ENCODE assay signal across 23 cellular contexts in the genomic region with DNA sequence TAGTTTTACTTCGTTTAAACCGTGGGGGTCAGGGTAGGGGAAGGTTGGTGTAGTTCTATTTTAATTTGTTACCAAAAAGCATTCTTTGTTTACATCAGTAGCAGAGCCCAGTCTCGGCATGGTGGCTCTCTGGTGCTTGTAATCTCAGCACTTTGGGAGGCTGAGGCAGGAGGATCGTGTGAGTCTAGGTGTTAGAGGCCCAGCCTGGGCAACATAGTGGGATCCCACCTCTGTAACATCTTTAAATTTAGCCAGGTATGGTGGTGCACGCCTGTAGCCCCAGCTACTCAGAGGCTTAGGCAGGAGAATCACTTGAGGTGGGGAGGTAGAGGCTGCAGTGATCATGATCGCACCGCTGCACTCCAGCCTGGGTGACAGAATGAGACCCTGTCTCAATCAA. TPM values are rescaled to one million over a fixed set of nuclear protein-coding genes. Genes with fewer than 3 reads are reported as not detected.
A peak's percentile ranks its signal among the peaks of the same experiment; 100 is the strongest.
DNase-seq lines count a peak whose midpoint lies in the region; ATAC-seq, FAIRE-seq and TF ChIP-seq lines count a peak whose summit lies in the region.
"Had no signal": no experiment of that assay in that cellular context is flagged by ENCODE, and none has a peak within 500 bp of the region (broad histone marks: within the 10 kb centered on the region; RNA-seq: fewer than 3 reads in every experiment).

No MANE protein-coding gene starts in this region.

- H3K27ac Mint-ChIP-seq in T-helper 1 cell treated with Interleukin-12 subunit alpha and Interleukin-12 subunit beta and Interleukin-4 antibody, amounts not matched to agents 30 μg/mL and 1 μg/mL, for 36 hours = no peak overlapping the region
- peak overlapping the region; percentile 11 to 95 (median 82) for H3K27ac Mint-ChIP-seq in naive B cell
- no peak overlapping the region for H3K27ac Mint-ChIP-seq in type B pancreatic cell
- H3K27ac Mint-ChIP-seq: CD4-positive, alpha-beta T cell had no signal

- no peak overlapping the region for H3K4me3 ChIP-seq in K562
- H3K4me3 ChIP-seq: HAP-1, SJSA1 had no signal

- H3K27ac ChIP-seq in K562 (ENCODE audit: extremely low read depth, low read depth, low read length) = no peak overlapping the region
- H3K27ac ChIP-seq: 22Rv1, SJSA1 had no signal

- H2AFZ ChIP-seq in K562 (ENCODE audit: low read depth, low read length) = no peak overlapping the region

- no peaks in the 10 kb centered on the region for H3K36me3 ChIP-seq in K562 (ENCODE audit: control insufficient read depth, insufficient read depth, low read length)
- H3K36me3 ChIP-seq: HAP-1, SJSA1 had no signal

- BruUV-seq in K562 (replicated peaks; lab: Mats Ljungman, UMichigan) = no TSS peak

- ATAC-seq in K562 (no peak), naive B cell (ENCODE audit: low read depth in 2 of 2) (no peak), GM21825 (IDR thresholded peaks at IDR 0.05; ENCODE audit: unreplicated experiment) (no peak), HG03442 (IDR thresholded peaks at IDR 0.05; ENCODE audit: unreplicated experiment) (no peak)

- H3K27me3 Mint-ChIP-seq in T-helper 1 cell treated with Interleukin-12 subunit alpha and Interleukin-12 subunit beta and Interleukin-4 antibody, amounts not matched to agents 30 μg/mL and 1 μg/mL, for 36 hours (ENCODE audit: low read depth) = peaks cover 27% of the 10 kb centered on the region
- H3K27me3 Mint-ChIP-seq in naive B cell (peaks cover 0 to 9% (median under 1%) of the 10 kb centered on the region in 3 donors), type B pancreatic cell (peaks cover 8% of the 10 kb centered on the region)

- H3K4me1 Mint-ChIP-seq in T-helper 1 cell treated with Interleukin-12 subunit alpha and Interleukin-12 subunit beta and Interleukin-4 antibody, amounts not matched to agents 30 μg/mL and 1 μg/mL, for 36 hours (ENCODE audit: low read depth) = peaks cover 4% of the 10 kb centered on the region
- H3K4me1 Mint-ChIP-seq in naive B cell = peaks cover 14 to 27% (median 25%) of the 10 kb centered on the region in 3 donors
- H3K4me1 Mint-ChIP-seq in type B pancreatic cell (ENCODE audit: unreplicated experiment) = no peaks in the 10 kb centered on the region

- no peaks in the 10 kb centered on the region for H3K9me1 ChIP-seq in K562 (ENCODE audit: control insufficient read depth, insufficient read depth, low read length)

- H3K9me3 Mint-ChIP-seq in T-helper 1 cell treated with Interleukin-12 subunit alpha and Interleukin-12 subunit beta and Interleukin-4 antibody, amounts not matched to agents 30 μg/mL and 1 μg/mL, for 36 hours = no peaks in the 10 kb centered on the region
- H3K9me3 Mint-ChIP-seq in naive B cell = peaks cover 0 to 2% (median 0%) of the 10 kb centered on the region in 7 donors
- no peaks in the 10 kb centered on the region for H3K9me3 Mint-ChIP-seq in type B pancreatic cell
- H3K9me3 Mint-ChIP-seq: CD4-positive, alpha-beta T cell had no signal

- H3K4me3 Mint-ChIP-seq in T-helper 1 cell treated with Interleukin-12 subunit alpha and Interleukin-12 subunit beta and Interleukin-4 antibody, amounts not matched to agents 30 μg/mL and 1 μg/mL, for 36 hours = peak overlapping the region; percentile 37
- H3K4me3 Mint-ChIP-seq in naive B cell (peak overlapping the region in 5 of 8 donors; percentile 54 to 81 (median 78)), type B pancreatic cell (peak overlapping the region; percentile 51)

- intact Hi-C loops in K562 (cut with micrococcal nuclease) = no loop called here

- no peak for TF ChIP-seq POLR2A in K562 (conservative IDR thresholded peaks at IDR 0.05)

- H4K20me1 ChIP-seq in K562 (replicated peaks; ENCODE audit: control insufficient read depth, insufficient read depth, low read length) = no peaks in the 10 kb centered on the region

- H3K9me3 ChIP-seq in K562 (replicated peaks; ENCODE audit: control insufficient read depth, insufficient read depth, low read depth, low read length) = no peaks in the 10 kb centered on the region
- H3K9me3 ChIP-seq: Caco-2, HAP-1, SJSA1 had no signal

- no peaks in the 10 kb centered on the region for H3K36me3 Mint-ChIP-seq in T-helper 1 cell treated with Interleukin-12 subunit alpha and Interleukin-12 subunit beta and Interleukin-4 antibody, amounts not matched to agents 30 μg/mL and 1 μg/mL, for 36 hours (ENCODE audit: low read depth)
- H3K36me3 Mint-ChIP-seq in naive B cell (no peaks in the 10 kb centered on the region), type B pancreatic cell (no peaks in the 10 kb centered on the region)

- POLR2A ChIA-PET in K562 (lab: Yijun Ruan, JAX) = no interaction called here

- DNase-seq in T-helper 1 cell = no peak
- no peak for DNase-seq in K562 (ENCODE audit: extremely low read depth in 1 of 4, low spot score in 3 of 4)
- no peak for DNase-seq in naive B cell
- DNase-seq in type B pancreatic cell (ENCODE audit: extremely low spot score, unreplicated experiment) = no peak
- DNase-seq in germinal center (ENCODE audit: low spot score) = no peak
- DNase-seq: Caco-2; CD4-positive, alpha-beta T cell; DMS153; GF-D8; Karpas-422; NCI-H1417 treated with DMSO at 0.1 percent for 48 hours; NCI-H187 treated with DMSO at 0.1 percent for 48 hours; NCI-H226; NCI-H524; NCI-H82 had no signal

- no peak for TF ChIP-seq RAD21 in K562 (CRISPR knock-in tag; conservative IDR thresholded peaks at IDR 0.05 in 1 of 2, IDR thresholded peaks at IDR 0.05 in 1 of 2)

- CTCF ChIA-PET in K562 (lab: Yijun Ruan, JAX; ENCODE audit: low intra/inter-chr PET ratio) = no interaction called here

- in situ Hi-C loops in K562 (cut with MboI) = no loop called here

- no peaks in the 10 kb centered on the region for H3K27me3 ChIP-seq in K562 (ENCODE audit: control insufficient read depth in 2 of 2, insufficient read depth in 2 of 2, low read length in 2 of 2)

- no peak for TF ChIP-seq EP300 in K562 (IDR thresholded peaks at IDR 0.05; ENCODE audit: low read length)

- H3K79me2 ChIP-seq in K562 (ENCODE audit: control insufficient read depth, insufficient read depth, low read length) = no peaks in the 10 kb centered on the region

- no peak overlapping the region for H3K4me2 ChIP-seq in K562 (ENCODE audit: insufficient read depth, low read length)

- peaks cover 0 to 10% of the 10 kb centered on the region in 2 experiments; a peak in 2 of 5 replicates for H3K4me1 ChIP-seq in K562 (replicated peaks in 1 of 2; ENCODE audit: control insufficient read depth in 2 of 2, insufficient read depth in 2 of 2, low read length in 2 of 2)
- H3K4me1 ChIP-seq: Caco-2, HAP-1, SJSA1 had no signal

- H3K9ac ChIP-seq in K562 (ENCODE audit: insufficient read depth in 1 of 2, low read depth in 2 of 2, low read length in 2 of 2) = no peak overlapping the region

- no peak for FAIRE-seq in K562 (lab: Jason Lieb, UNC)

- WGBS in K562 (ENCODE audit: insufficient coverage, low coverage, missing lambda C conversion rate) = 48% methylated on average over 7 of the region's 7 CpGs

- no peak for TF ChIP-seq CTCF in K562 (IDR thresholded peaks at IDR 0.05 in 2 of 3, conservative IDR thresholded peaks at IDR 0.05 in 1 of 3; ENCODE audit: insufficient read depth in 2 of 3, low read depth in 1 of 3, low read length in 3 of 3)
- no peak for TF ChIP-seq CTCF in type B pancreatic cell (conservative IDR thresholded peaks at IDR 0.05)

RNA-seq across cellular contexts. Expression of a gene that starts 2.2 kb away (rescaled TPM):
- not detected in 2 replicates for total RNA-seq in K562 (2011; cell fraction: chromatin; rRNA removed; ENCODE audit: low replicate concordance)
- not detected in 2 replicates for total RNA-seq in K562 (2011; cell fraction: nucleolus; rRNA removed)
- total RNA-seq in K562 (2011; cell fraction: nucleoplasm; rRNA removed) = 0.81 TPM in 1 of 2 replicates, not detected in the other
- total RNA-seq in K562 (2014; rRNA removed) = 0.12 TPM in 1 of 2 replicates, not detected in the other
- not detected in 2 replicates for total RNA-seq in K562 (2014; rRNA removed; fragmentation: Illumina TruSeq; extraction: Trizol)
- total RNA-seq in K562 (2015; rRNA removed; fragmentation: Illumina TruSeq; extraction: Trizol) = not detected in 2 replicates
- total RNA-seq in K562 (2021) = not detected in 2 replicates
- 0.16 TPM in 1 of 2 replicates, not detected in the other for polyA plus RNA-seq in K562 (2011; rRNA removed)
- 0.03 TPM in 1 of 2 replicates, not detected in the other for polyA plus RNA-seq in K562 (2011; cell fraction: cytosol; rRNA removed)
- polyA plus RNA-seq in K562 (2011; cell fraction: nucleus; rRNA removed) = not detected in 2 replicates
- 0.07 and 0.14 TPM in 2 replicates for polyA plus RNA-seq in K562 (2012)
- not detected in 2 replicates for polyA plus RNA-seq in K562 (2014; fragmentation: Illumina TruSeq; extraction: Trizol)
- polyA plus RNA-seq in K562 (2014; fragmentation: Nextera tagmentation; extraction: Ambion mirVana) = not detected
- 0.19 and 0.84 TPM in 2 replicates for polyA plus RNA-seq in K562 (2014; rRNA removed)
- 0.11 and 0.12 TPM in 2 replicates for polyA minus RNA-seq in K562 (2011; rRNA and poly(A)+ RNA removed)
- polyA minus RNA-seq in K562 (2011; cell fraction: cytosol; rRNA and poly(A)+ RNA removed) = not detected in 2 replicates
- not detected in 2 replicates for polyA minus RNA-seq in K562 (2011; cell fraction: nucleus; rRNA and poly(A)+ RNA removed)
- polyA plus RNA-seq in naive B cell (ENCODE audit: low read depth in 6 of 6) = not detected
- 2.9 and 3.0 TPM in 2 replicates for total RNA-seq in type B pancreatic cell (ENCODE audit: low replicate concordance)
- total RNA-seq: CD4-positive, alpha-beta T cell; MCF 10A; SJSA1 had no signal

RNA-seq across cellular contexts. Expression of a gene that starts 11.1 kb away (rescaled TPM):
- not detected in 2 replicates for total RNA-seq in K562 (2011; cell fraction: chromatin; rRNA removed; ENCODE audit: low replicate concordance)
- not detected in 2 replicates for total RNA-seq in K562 (2011; cell fraction: nucleolus; rRNA removed)
- total RNA-seq in K562 (2011; cell fraction: nucleoplasm; rRNA removed) = not detected in 2 replicates
- total RNA-seq in K562 (2014; rRNA removed) = not detected in 2 replicates
- total RNA-seq in K562 (2014; rRNA removed; fragmentation: Illumina TruSeq; extraction: Trizol) = not detected in 2 replicates
- total RNA-seq in K562 (2015; rRNA removed; fragmentation: Illumina TruSeq; extraction: Trizol) = not detected in 2 replicates
- not detected in 2 replicates for total RNA-seq in K562 (2021)
- not detected in 2 replicates for polyA plus RNA-seq in K562 (2011; rRNA removed)
- polyA plus RNA-seq in K562 (2011; cell fraction: cytosol; rRNA removed) = not detected in 2 replicates
- polyA plus RNA-seq in K562 (2011; cell fraction: nucleus; rRNA removed) = not detected in 2 replicates
- not detected in 2 replicates for polyA plus RNA-seq in K562 (2012)
- not detected in 2 replicates for polyA plus RNA-seq in K562 (2014; fragmentation: Illumina TruSeq; extraction: Trizol)
- not detected for polyA plus RNA-seq in K562 (2014; fragmentation: Nextera tagmentation; extraction: Ambion mirVana)
- polyA plus RNA-seq in K562 (2014; rRNA removed) = not detected in 2 replicates
- polyA minus RNA-seq in K562 (2011; rRNA and poly(A)+ RNA removed) = not detected in 2 replicates
- not detected in 2 replicates for polyA minus RNA-seq in K562 (2011; cell fraction: cytosol; rRNA and poly(A)+ RNA removed)
- polyA minus RNA-seq in K562 (2011; cell fraction: nucleus; rRNA and poly(A)+ RNA removed) = not detected in 2 replicates
- polyA plus RNA-seq in naive B cell (ENCODE audit: low read depth in 6 of 6) = not detected
- not detected in 2 replicates for total RNA-seq in type B pancreatic cell (ENCODE audit: low replicate concordance)
- total RNA-seq: Caco-2; CD4-positive, alpha-beta T cell; MCF 10A; SJSA1 had no signal
- polyA plus RNA-seq: AG04450 had no signal

RNA-seq across cellular contexts. Expression of a gene that starts 18.4 kb away (rescaled TPM):
- total RNA-seq in K562 (2011; cell fraction: chromatin; rRNA removed; ENCODE audit: low replicate concordance) = 9.0 and 16.1 TPM in 2 replicates
- total RNA-seq in K562 (2011; cell fraction: nucleolus; rRNA removed) = 11.4 and 12.8 TPM in 2 replicates
- total RNA-seq in K562 (2011; cell fraction: nucleoplasm; rRNA removed) = 8.7 and 12.1 TPM in 2 replicates
- total RNA-seq in K562 (2014; rRNA removed) (1.1 TPM in 2 replicates), K562 (2014; rRNA removed; fragmentation: Illumina TruSeq; extraction: Trizol) (0.61 and 1.3 TPM in 2 replicates), K562 (2015; rRNA removed; fragmentation: Illumina TruSeq; extraction: Trizol) (0.54 and 1.1 TPM in 2 replicates), K562 (2021) (1.6 and 2.2 TPM in 2 replicates), type B pancreatic cell (ENCODE audit: low replicate concordance) (0.53 and 0.86 TPM in 2 replicates)
- polyA plus RNA-seq in K562 (2011; rRNA removed) (1.6 and 4.1 TPM in 2 replicates), K562 (2014; fragmentation: Illumina TruSeq; extraction: Trizol) (1.9 and 3.2 TPM in 2 replicates), K562 (2014; fragmentation: Nextera tagmentation; extraction: Ambion mirVana) (under 1 TPM; 0.17 to 0.34 TPM), K562 (2014; rRNA removed) (1.5 and 1.6 TPM in 2 replicates), naive B cell (ENCODE audit: low read depth in 6 of 6) (under 1 TPM in 3 of 6 donors, not detected in 3; 0.54 to 0.84 (median 0.56) TPM)
- 2.5 and 3.2 TPM in 2 replicates for polyA plus RNA-seq in K562 (2011; cell fraction: cytosol; rRNA removed)
- polyA plus RNA-seq in K562 (2011; cell fraction: nucleus; rRNA removed) = 6.6 and 6.8 TPM in 2 replicates
- 1.4 and 1.7 TPM in 2 replicates for polyA plus RNA-seq in K562 (2012)
- 3.7 TPM in 2 replicates for polyA minus RNA-seq in K562 (2011; rRNA and poly(A)+ RNA removed)
- 1.1 and 3.1 TPM in 2 replicates for polyA minus RNA-seq in K562 (2011; cell fraction: cytosol; rRNA and poly(A)+ RNA removed)
- 4.8 and 6.3 TPM in 2 replicates for polyA minus RNA-seq in K562 (2011; cell fraction: nucleus; rRNA and poly(A)+ RNA removed)
- total RNA-seq: CD4-positive, alpha-beta T cell; SJSA1 had no signal

RNA-seq across cellular contexts. Expression of a gene that starts 40.8 kb away (rescaled TPM):
- total RNA-seq in K562 (2011; cell fraction: chromatin; rRNA removed; ENCODE audit: low replicate concordance) = 95.6 and 100 TPM in 2 replicates
- total RNA-seq in K562 (2011; cell fraction: nucleolus; rRNA removed) = 63.0 and 64.5 TPM in 2 replicates
- 90.3 and 130 TPM in 2 replicates for total RNA-seq in K562 (2011; cell fraction: nucleoplasm; rRNA removed)
- total RNA-seq in K562 (2014; rRNA removed) = 83.6 and 90.0 TPM in 2 replicates
- 86.3 and 88.3 TPM in 2 replicates for total RNA-seq in K562 (2014; rRNA removed; fragmentation: Illumina TruSeq; extraction: Trizol)
- total RNA-seq in K562 (2015; rRNA removed; fragmentation: Illumina TruSeq; extraction: Trizol) = 80.4 and 86.2 TPM in 2 replicates
- 79.3 and 80.1 TPM in 2 replicates for total RNA-seq in K562 (2021)
- 48.8 and 51.5 TPM in 2 replicates for polyA plus RNA-seq in K562 (2011; rRNA removed)
- 66.7 and 78.0 TPM in 2 replicates for polyA plus RNA-seq in K562 (2011; cell fraction: cytosol; rRNA removed)
- 45.2 and 55.2 TPM in 2 replicates for polyA plus RNA-seq in K562 (2011; cell fraction: nucleus; rRNA removed)
- 67.5 and 69.7 TPM in 2 replicates for polyA plus RNA-seq in K562 (2012)
- polyA plus RNA-seq in K562 (2014; fragmentation: Illumina TruSeq; extraction: Trizol) = 93.2 and 101 TPM in 2 replicates
- polyA plus RNA-seq in K562 (2014; fragmentation: Nextera tagmentation; extraction: Ambion mirVana) = 10 to 100 TPM; 37.3 to 57.9 TPM
- 72.4 and 75.4 TPM in 2 replicates for polyA plus RNA-seq in K562 (2014; rRNA removed)
- 84.7 and 85.6 TPM in 2 replicates for polyA minus RNA-seq in K562 (2011; rRNA and poly(A)+ RNA removed)
- polyA minus RNA-seq in K562 (2011; cell fraction: cytosol; rRNA and poly(A)+ RNA removed) = 25.6 and 28.4 TPM in 2 replicates
- 25.8 and 39.3 TPM in 2 replicates for polyA minus RNA-seq in K562 (2011; cell fraction: nucleus; rRNA and poly(A)+ RNA removed)
- polyA plus RNA-seq in naive B cell (ENCODE audit: low read depth in 6 of 6) = 10 to 100 TPM; 38.0 to 61.1 (median 54.3) TPM
- 57.6 and 59.3 TPM in 2 replicates for total RNA-seq in type B pancreatic cell (ENCODE audit: low replicate concordance)

Comparison
In these comparisons a context has a peak if more than half of its experiments do, and no peak if none do; other contexts are left out.
1. H3K27ac Mint-ChIP-seq: peak in naive B cell (6 of 6); none in T-helper 1 cell treated with Interleukin-12 subunit alpha and Interleukin-12 subunit beta and Interleukin-4 antibody, amounts not matched to agents 30 μg/mL and 1 μg/mL, for 36 hours (single experiment) and type B pancreatic cell (single experiment).
2. Peak in every context shown above with its lines, with median percentiles within 50 percentile points of each other: H3K4me3 Mint-ChIP-seq.